In the genomic region with DNA sequence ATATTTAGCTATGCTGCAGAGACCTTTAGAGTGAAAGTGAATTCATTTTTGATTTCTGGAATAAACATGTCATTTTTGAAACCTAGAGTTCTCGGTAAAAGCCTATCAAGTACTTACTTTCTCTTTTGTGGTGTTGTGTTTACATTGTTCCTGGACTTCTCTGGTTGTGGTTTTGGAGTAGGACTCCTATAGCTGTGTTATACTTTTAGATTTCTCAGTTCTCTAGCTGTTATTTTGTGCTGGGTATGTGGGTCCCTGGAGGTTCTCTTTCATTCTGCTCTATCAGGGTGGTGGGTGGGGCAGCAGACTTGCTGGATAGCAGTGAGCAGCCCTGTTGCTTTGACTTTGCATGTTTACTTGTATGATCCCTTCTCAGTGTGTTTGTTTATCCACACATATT, we compare ENCODE assay signal across 8 cellular contexts. TPM values are rescaled to one million over a fixed set of nuclear protein-coding genes. Genes with fewer than 3 reads are reported as not detected.
DNase-seq lines count a peak whose midpoint lies in the region; ATAC-seq and TF ChIP-seq lines count a peak whose summit lies in the region.

No MANE protein-coding gene starts in this region.

- H3K27me3 ChIP-seq in mucosa of stomach (ENCODE audit: control insufficient read depth, insufficient read depth, low read length) (no peaks in the 10 kb centered on the region), H9 (ENCODE audit: insufficient read depth, low read length) (no peaks in the 10 kb centered on the region)

- TF ChIP-seq CTCF in AG10803 (conservative IDR thresholded peaks at IDR 0.05; ENCODE audit: low read length) (no peak), H9 (conservative IDR thresholded peaks at IDR 0.05) (no peak)

- no peaks in the 10 kb centered on the region for H4K20me1 ChIP-seq in H9 (ENCODE audit: control insufficient read depth, insufficient read depth, insufficient read length)

- H2BK12ac ChIP-seq in H9 (ENCODE audit: insufficient read length, low read depth, low read length) = no peak overlapping the region

- no peak overlapping the region for H3T11ph ChIP-seq in H9 (ENCODE audit: low read length)

- no peak overlapping the region for H3K27ac ChIP-seq in H9 (ENCODE audit: insufficient read length, low read depth, low read length)

- no peaks in the 10 kb centered on the region for H3K27me3 Mint-ChIP-seq in activated T-helper 17 cell treated with anti-CD3 and anti-CD28 coated beads, Interleukin-2, amount 50 U/mL, for 72 hours
- no peaks in the 10 kb centered on the region for H3K27me3 Mint-ChIP-seq in H9 (ENCODE audit: low read depth)

- no peak overlapping the region for H2BK15ac ChIP-seq in H9 (ENCODE audit: low read depth, low read length)

- no peak overlapping the region for H3K14ac ChIP-seq in H9 (ENCODE audit: insufficient read depth, low read length)

- no peak overlapping the region for H4K91ac ChIP-seq in H9 (ENCODE audit: insufficient read length, low read depth, low read length)

- no peak overlapping the region for H2AK5ac ChIP-seq in H9 (ENCODE audit: insufficient read length, low read length)

- H3K4me2 ChIP-seq in H9 (ENCODE audit: insufficient read depth, insufficient read length, low read length) = no peak overlapping the region

- H2BK120ac ChIP-seq in H9 (ENCODE audit: low read depth, low read length, poor library complexity, severe bottlenecking) = no peak overlapping the region

- peak overlapping the region; percentile 73 for H3K27ac Mint-ChIP-seq in activated T-helper 17 cell treated with anti-CD3 and anti-CD28 coated beads, Interleukin-2, amount 50 U/mL, for 72 hours
- H3K27ac Mint-ChIP-seq in H9 = no peak overlapping the region; a peak in 1 of 7 replicates

- H3K4me3 ChIP-seq in AG10803 (ENCODE audit: low read length) (peak overlapping the region; percentile 53), mucosa of stomach (ENCODE audit: low read length) (no peak overlapping the region)

- H3K23me2 ChIP-seq in H9 (ENCODE audit: insufficient read length, low read depth, low read length, poor library complexity, severe bottlenecking) = no peaks in the 10 kb centered on the region

- no peaks in the 10 kb centered on the region for H3K79me2 ChIP-seq in H9 (ENCODE audit: insufficient read depth, low read length)

- H3K79me1 ChIP-seq in H9 (ENCODE audit: insufficient read depth, low read depth, low read length, poor library complexity, severe bottlenecking) = no peaks in the 10 kb centered on the region

- DNase-seq in AG10803 (ENCODE audit: low read depth) = peak; percentile 9
- no peak for DNase-seq in NCI-H524 (lab: John Stamatoyannopoulos, UW)
- no peak for DNase-seq in DMS153 (lab: John Stamatoyannopoulos, UW)
- no peak for DNase-seq in H9

- H2BK20ac ChIP-seq in H9 (ENCODE audit: low read depth, low read length, poor library complexity, severe bottlenecking) = no peak overlapping the region

- H3K4me1 ChIP-seq in mucosa of stomach (ENCODE audit: control insufficient read depth, insufficient read depth, low read length) = no peaks in the 10 kb centered on the region
- H3K4me1 ChIP-seq in H9 (ENCODE audit: insufficient read depth, low read length) = no peaks in the 10 kb centered on the region

- ATAC-seq in GM18873 (IDR thresholded peaks at IDR 0.05; ENCODE audit: low FRiP score, unreplicated experiment) (peak; percentile 58), HG03108 (IDR thresholded peaks at IDR 0.05; ENCODE audit: unreplicated experiment) (peak; percentile 76)
- ATAC-seq in activated T-helper 17 cell treated with anti-CD3 and anti-CD28 coated beads, Interleukin-2, amount 50 U/mL, for 72 hours (replicated peaks) = peak; percentile 97

- no peak overlapping the region for H3K23ac ChIP-seq in H9 (ENCODE audit: insufficient read length, low read depth, low read length)

- no CpG with 5 or more reads among the region's 1 CpG for WGBS in H9 (ENCODE audit: extremely low coverage, insufficient read length, low lambda C conversion rate)

- H3K4me3 Mint-ChIP-seq in activated T-helper 17 cell treated with anti-CD3 and anti-CD28 coated beads, Interleukin-2, amount 50 U/mL, for 72 hours = peak overlapping the region; percentile 72
- H3K4me3 Mint-ChIP-seq in H9 = no peak overlapping the region

- H4K5ac ChIP-seq in H9 (ENCODE audit: insufficient read length, low read depth, low read length) = no peak overlapping the region

- peak overlapping the region; percentile 58 for H3K9ac ChIP-seq in mucosa of stomach (ENCODE audit: low read length)
- H3K9ac ChIP-seq in H9 (ENCODE audit: extremely low read depth, insufficient read length, low read length) = no peak overlapping the region

- H3K56ac ChIP-seq in H9 (ENCODE audit: insufficient read length, low read depth, low read length) = no peak overlapping the region

- H3K4ac ChIP-seq in H9 (ENCODE audit: low read depth, low read length) = no peak overlapping the region

- H4K8ac ChIP-seq in H9 (replicated peaks; ENCODE audit: insufficient read length, low read depth, low read length) = no peak overlapping the region

- no peak overlapping the region for H3K18ac ChIP-seq in H9 (ENCODE audit: insufficient read length, low read depth, low read length)

- peaks cover 72% of the 10 kb centered on the region for H3K36me3 Mint-ChIP-seq in activated T-helper 17 cell treated with anti-CD3 and anti-CD28 coated beads, Interleukin-2, amount 50 U/mL, for 72 hours (ENCODE audit: low read depth)
- H3K36me3 Mint-ChIP-seq in H9 (ENCODE audit: insufficient read depth in 1 of 3, low read depth in 3 of 3) = peaks cover 2 to 11% (median 4%) of the 10 kb centered on the region in 3 experiments; a peak in 4 of 7 replicates

- H3K9me3 Mint-ChIP-seq in activated T-helper 17 cell treated with anti-CD3 and anti-CD28 coated beads, Interleukin-2, amount 50 U/mL, for 72 hours = no peaks in the 10 kb centered on the region
- no peaks in the 10 kb centered on the region for H3K9me3 Mint-ChIP-seq in H9

- no peak overlapping the region for H2BK5ac ChIP-seq in H9 (ENCODE audit: insufficient read length, low read length)

- H3K9me3 ChIP-seq in mucosa of stomach (ENCODE audit: control insufficient read depth, low read length) (no peaks in the 10 kb centered on the region), H9 (ENCODE audit: control insufficient read depth, low read depth, low read length) (no peaks in the 10 kb centered on the region)

- H2AFZ ChIP-seq in H9 (ENCODE audit: low read length) = no peak overlapping the region

- H3K4me1 Mint-ChIP-seq in activated T-helper 17 cell treated with anti-CD3 and anti-CD28 coated beads, Interleukin-2, amount 50 U/mL, for 72 hours = peaks cover 11% of the 10 kb centered on the region
- no peaks in the 10 kb centered on the region for H3K4me1 Mint-ChIP-seq in H9

- no peaks in the 10 kb centered on the region for H3K36me3 ChIP-seq in mucosa of stomach (ENCODE audit: control insufficient read depth, insufficient read depth, low read length)

RNA-seq across cellular contexts. Expression of a gene that starts 25.6 kb away (rescaled TPM):
- total RNA-seq in activated T-helper 17 cell treated with anti-CD3 and anti-CD28 coated beads, Interleukin-2, amount 50 U/mL, for 72 hours = 10 to 100 TPM; 57.9 to 71.4 TPM
- total RNA-seq in H9 (2021) = 68.3 and 79.3 TPM in 2 replicates
